ENCODE assay signal across 26 cellular contexts in genomic region chr1:240714893-240715292, GRCh38.
"Had no signal": no experiment of that assay in that cellular context is flagged by ENCODE, and none has a peak within 500 bp of the region (broad histone marks: within the 10 kb centered on the region; RNA-seq: fewer than 3 reads in every experiment).

No MANE protein-coding gene starts in this region.

- H3K27me3 ChIP-seq: neural progenitor cell, pancreas, stomach, thyroid gland, tibial nerve, upper lobe of left lung, vagina had no signal

- H3K4me3 ChIP-seq: neural progenitor cell, pancreas, prostate gland, skin epidermis, stomach, thoracic aorta, thyroid gland, tibial nerve, upper lobe of left lung, vagina had no signal

- H3K4me1 Mint-ChIP-seq: naive thymus-derived CD4-positive, alpha-beta T cell; natural killer cell; stimulated activated effector memory CD8-positive, alpha-beta T cell treated with anti-CD3 and anti-CD28 coated beads, Interleukin-12 subunit alpha, Interleukin-12 subunit beta, amount 100 ng/mL, for 72 hours had no signal

- H3K27ac Mint-ChIP-seq: naive thymus-derived CD4-positive, alpha-beta T cell; natural killer cell; neural progenitor cell; stimulated activated effector memory CD8-positive, alpha-beta T cell treated with anti-CD3 and anti-CD28 coated beads, Interleukin-12 subunit alpha, Interleukin-12 subunit beta, amount 100 ng/mL, for 72 hours; stimulated activated naive B cell treated with anti-CD40 and anti-IgM and Interleukin-4, amounts not matched to agents 10 μg/mL and 1 μg/mL and 100 μg/mL, for 72 hours; stimulated activated naive CD8-positive, alpha-beta T cell treated with anti-CD3 and anti-CD28 coated beads, Interleukin-15, Interleukin-2, amounts not matched to agents 100 ng/mL and 50 ng/mL, for 24 hours had no signal

- H3K9me3 ChIP-seq: pancreas, prostate gland, stomach, thoracic aorta, thyroid gland, tibial nerve, upper lobe of left lung, vagina had no signal

- H3K9me3 Mint-ChIP-seq: natural killer cell, nephron, neural progenitor cell had no signal

- H3K36me3 ChIP-seq: neural progenitor cell, pancreas, prostate gland, stomach, thoracic aorta, thyroid gland, tibial nerve, upper lobe of left lung, vagina had no signal

- H3K27me3 Mint-ChIP-seq: stimulated activated naive B cell treated with anti-CD40 and anti-IgM and Interleukin-4, amounts not matched to agents 10 μg/mL and 1 μg/mL and 100 μg/mL, for 72 hours had no signal

- H3K27ac ChIP-seq: neural progenitor cell, pancreas, prostate gland, skin epidermis, stomach, thoracic aorta, thyroid gland, tibial nerve, upper lobe of left lung, vagina had no signal

- H3K9ac ChIP-seq: neural progenitor cell had no signal

- H3K4me2 ChIP-seq: neural progenitor cell had no signal

- H3K4me3 Mint-ChIP-seq: naive thymus-derived CD4-positive, alpha-beta T cell; natural killer cell; nephron; neural progenitor cell; stimulated activated effector memory CD8-positive, alpha-beta T cell treated with anti-CD3 and anti-CD28 coated beads, Interleukin-12 subunit alpha, Interleukin-12 subunit beta, amount 100 ng/mL, for 72 hours; stimulated activated naive B cell treated with anti-CD40 and anti-IgM and Interleukin-4, amounts not matched to agents 10 μg/mL and 1 μg/mL and 100 μg/mL, for 72 hours; stimulated activated naive CD8-positive, alpha-beta T cell treated with anti-CD3 and anti-CD28 coated beads, Interleukin-15, Interleukin-2, amounts not matched to agents 100 ng/mL and 50 ng/mL, for 24 hours had no signal

- ATAC-seq: naive thymus-derived CD4-positive, alpha-beta T cell; natural killer cell; pancreas; right cardiac atrium; sciatic nerve; stimulated activated effector memory CD8-positive, alpha-beta T cell treated with anti-CD3 and anti-CD28 coated beads, Interleukin-12 subunit alpha, Interleukin-12 subunit beta, amount 100 ng/mL, for 72 hours; stimulated activated naive B cell treated with anti-CD40 and anti-IgM and Interleukin-4, amounts not matched to agents 10 μg/mL and 1 μg/mL and 100 μg/mL, for 72 hours had no signal

- FAIRE-seq: pancreas, urothelium cell line had no signal

- H2AFZ ChIP-seq: neural progenitor cell had no signal

- H3K4me1 ChIP-seq: pancreas, prostate gland, stomach, thyroid gland, tibial nerve, upper lobe of left lung, vagina had no signal

- H3K36me3 Mint-ChIP-seq: naive thymus-derived CD4-positive, alpha-beta T cell; natural killer cell; neural progenitor cell; stimulated activated effector memory CD8-positive, alpha-beta T cell treated with anti-CD3 and anti-CD28 coated beads, Interleukin-12 subunit alpha, Interleukin-12 subunit beta, amount 100 ng/mL, for 72 hours; stimulated activated naive B cell treated with anti-CD40 and anti-IgM and Interleukin-4, amounts not matched to agents 10 μg/mL and 1 μg/mL and 100 μg/mL, for 72 hours had no signal

- DNase-seq: naive thymus-derived CD4-positive, alpha-beta T cell; natural killer cell; occipital lobe; pancreas; right cardiac atrium; stimulated activated CD4-positive, alpha-beta T cell treated with anti-CD3 and anti-CD28 coated beads, Interleukin-15, amount 100 ng/mL, for 24 hours; stimulated activated CD4-positive, alpha-beta T cell treated with anti-CD3 and anti-CD28 coated beads, Interleukin-2, amount 100 ng/mL, for 24 hours; stimulated activated CD4-positive, alpha-beta T cell treated with anti-CD3 and anti-CD28 coated beads, Interleukin-2, amount 100 ng/mL, for 48 hours; stimulated activated CD4-positive, alpha-beta T cell treated with anti-CD3 and anti-CD28 coated beads, Interleukin-4, amount 100 ng/mL, for 24 hours; stimulated activated naive B cell treated with anti-CD40 and anti-IgM and Interleukin-4, amounts not matched to agents 10 μg/mL and 1 μg/mL and 100 μg/mL, for 72 hours; stimulated activated naive CD4-positive, alpha-beta T cell treated with Interleukin-2 at 50 U/mL for 16 hours; stomach; thyroid gland; trophoblast cell; upper lobe of left lung had no signal
